In genomic region chr1:67748147-67748546, GRCh38 we compare ENCODE assay signal across 12 cellular contexts.
DNase-seq lines count a peak whose midpoint lies in the region; ATAC-seq, FAIRE-seq and TF ChIP-seq lines count a peak whose summit lies in the region.
"Had no signal": no experiment of that assay in that cellular context is flagged by ENCODE, and none has a peak within 500 bp of the region (broad histone marks: within the 10 kb centered on the region; RNA-seq: fewer than 3 reads in every experiment).

No MANE protein-coding gene starts in this region.

- H3K9me3 ChIP-seq in DND-41 (ENCODE audit: insufficient read depth, low read length, severe bottlenecking) (no peaks in the 10 kb centered on the region), kidney (ENCODE audit: control insufficient read depth in 1 of 2, low read length in 2 of 2) (no peaks in the 10 kb centered on the region)

- no peaks in the 10 kb centered on the region for H3K79me2 ChIP-seq in DND-41 (ENCODE audit: insufficient read depth, low read length)

- TF ChIP-seq CTCF in DND-41 (IDR thresholded peaks at IDR 0.05; ENCODE audit: borderline replicate concordance, extremely low read depth, low read length, poor library complexity, severe bottlenecking) = no peak
- no peak for TF ChIP-seq CTCF in VCaP (conservative IDR thresholded peaks at IDR 0.05)
- TF ChIP-seq CTCF in kidney (IDR thresholded peaks at IDR 0.05; ENCODE audit: borderline replicate concordance, extremely low read depth, insufficient read depth) = no peak

- DNase-seq in DND-41 (no peak), kidney (no peak), C1 segment of cervical spinal cord (lab: John Stamatoyannopoulos, UW) (no peak), kidney tubule cell (ENCODE audit: low spot score) (no peak)
- DNase-seq: activated T-cell treated with anti-CD3 and anti-CD28 coated beads, Interleukin-2, amount 50 U/mL, for 48 hours; hippocampal formation; NCI-H526 treated with DMSO at 0.1 percent for 48 hours had no signal

- 0 out of 2 replicates have a peak overlapping the region, but pooled peaks have one; percentile 54 for H2AFZ ChIP-seq in DND-41 (ENCODE audit: low read depth, low read length)

- ATAC-seq in DND-41 (ENCODE audit: insufficient read depth, low read depth) = no peak
- ATAC-seq in GM21360 (IDR thresholded peaks at IDR 0.05; ENCODE audit: unreplicated experiment) = no peak
- no peak for ATAC-seq in HG03378 (IDR thresholded peaks at IDR 0.05; ENCODE audit: unreplicated experiment)

- FAIRE-seq in kidney (lab: Jason Lieb, UNC) = no peak
- FAIRE-seq: GM12891 had no signal

- no peaks in the 10 kb centered on the region for H3K27me3 ChIP-seq in DND-41 (ENCODE audit: insufficient read depth, low read length, poor library complexity)

- no peak overlapping the region for H3K9ac ChIP-seq in DND-41 (ENCODE audit: low read depth, low read length)
- peak overlapping the region; percentile 12 to 51 for H3K9ac ChIP-seq in kidney (ENCODE audit: low read length in 2 of 2)

- H3K27ac ChIP-seq in DND-41 (ENCODE audit: low read length) = no peak overlapping the region
- H3K27ac ChIP-seq in VCaP = peak overlapping the region; percentile 87
- peak overlapping the region; percentile 51 to 91 for H3K27ac ChIP-seq in kidney (ENCODE audit: low read depth in 2 of 2, low read length in 2 of 2)
- H3K27ac ChIP-seq in skin epidermis = peak overlapping the region in 18 of 21 experiments; percentile 14 to 86 (median 70)

- H3K4me1 ChIP-seq in DND-41 (ENCODE audit: insufficient read depth, low read length) (peaks cover 17% of the 10 kb centered on the region), kidney (ENCODE audit: control insufficient read depth in 1 of 2, insufficient read depth in 1 of 2, low read depth in 1 of 2, low read length in 2 of 2) (peaks cover 25 to 41% of the 10 kb centered on the region in 2 donors)

- H4K20me1 ChIP-seq in DND-41 (ENCODE audit: insufficient read depth, low read length) = no peaks in the 10 kb centered on the region

- H3K4me3 ChIP-seq in DND-41 (ENCODE audit: low read depth in 1 of 2, low read length in 2 of 2) (no peak overlapping the region), kidney (ENCODE audit: low read length in 2 of 2) (peak overlapping the region; percentile 44 to 47), skin epidermis (no peak overlapping the region)

- no peak overlapping the region for H3K4me2 ChIP-seq in DND-41 (ENCODE audit: insufficient read depth, low read length)

- H3K36me3 ChIP-seq in DND-41 (ENCODE audit: insufficient read depth, low read length) (no peaks in the 10 kb centered on the region), kidney (ENCODE audit: control insufficient read depth in 1 of 2, insufficient read depth in 2 of 2, low read length in 2 of 2) (no peaks in the 10 kb centered on the region)

- intact Hi-C loops in kidney (cut with DNase I) = no loop called here

Comparison
In these comparisons a context has a peak if more than half of its experiments do, and no peak if none do; other contexts are left out.
1. H3K4me3 ChIP-seq: peak in kidney (2 of 2); none in DND-41 (0 of 2) and skin epidermis (0 of 7).